ENCODE assay signal across 16 cellular contexts in the genomic region with DNA sequence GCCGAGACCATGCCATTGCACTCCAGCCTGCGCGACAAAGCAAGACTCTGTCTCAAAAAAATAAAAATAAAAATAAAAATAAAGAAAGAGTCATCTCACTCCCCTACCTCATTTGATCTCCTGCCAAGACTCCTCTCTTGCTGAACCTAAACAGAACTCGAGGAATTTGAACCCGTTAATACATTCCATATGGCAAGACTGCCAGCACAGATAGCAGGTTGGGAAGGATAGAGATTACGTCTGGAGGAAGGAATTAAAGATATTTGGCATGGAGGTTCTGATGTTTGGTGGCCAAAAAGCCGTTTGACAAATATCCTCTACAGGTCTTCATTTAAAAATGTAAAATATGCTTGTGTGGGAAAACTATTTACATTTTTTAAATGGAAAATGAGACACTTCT.
DNase-seq lines count a peak whose midpoint lies in the region; TF ChIP-seq lines count a peak whose summit lies in the region.
"Had no signal": no experiment of that assay in that cellular context is flagged by ENCODE, and none has a peak within 500 bp of the region (broad histone marks: within the 10 kb centered on the region; RNA-seq: fewer than 3 reads in every experiment).

No MANE protein-coding gene starts in this region.

- H3K27ac ChIP-seq in SJSA1 = peak overlapping the region; percentile 68
- H3K27ac ChIP-seq in coronary artery = no peak overlapping the region

- H3K9me3 ChIP-seq in SJSA1 (replicated peaks) = no peaks in the 10 kb centered on the region

- 53 to 55% methylated on average over 7 of the region's 7 CpGs for WGBS in lower leg skin, 2 donors

- no peaks in the 10 kb centered on the region for H3K36me3 ChIP-seq in SJSA1

- H3K4me3 ChIP-seq in SJSA1 = no peak overlapping the region
- H3K4me3 ChIP-seq in choroid plexus epithelial cell (ENCODE audit: low read depth, low read length) = no peak overlapping the region
- H3K4me3 ChIP-seq in coronary artery = no peak overlapping the region
- no peak overlapping the region for H3K4me3 ChIP-seq in lower leg skin (ENCODE audit: low read depth, poor library complexity, severe bottlenecking)

- H3K27me3 ChIP-seq in SJSA1 (replicated peaks) = no peaks in the 10 kb centered on the region

- intact Hi-C loops in lower leg skin (cut with DNase I; ENCODE audit: low total_unique reads) = no loop called here

- no peak for TF ChIP-seq POLR2A in lower leg skin (IDR thresholded peaks at IDR 0.05)

- H3K4me1 ChIP-seq in SJSA1 (replicated peaks) = peaks cover 26% of the 10 kb centered on the region

- no peak for TF ChIP-seq CTCF in choroid plexus epithelial cell (conservative IDR thresholded peaks at IDR 0.05; ENCODE audit: low read depth, low read length)
- no peak for TF ChIP-seq CTCF in coronary artery (IDR thresholded peaks at IDR 0.05)
- TF ChIP-seq CTCF in lower leg skin (IDR thresholded peaks at IDR 0.05) = no peak

- DNase-seq in EH (ENCODE audit: low read depth) (peak; percentile 83), SJSA1 (ENCODE audit: low read depth in 1 of 2, low spot score in 2 of 2) (peak; percentile 62 to 83), choroid plexus epithelial cell (ENCODE audit: low read depth) (peak; percentile 72), non-pigmented ciliary epithelial cell (ENCODE audit: low read depth) (peak; percentile 78), coronary artery (ENCODE audit: low spot score) (no peak), iPS-NIHi11 (ENCODE audit: low spot score) (no peak), lower leg skin (ENCODE audit: low spot score in 2 of 2) (no peak)
- DNase-seq: C1 segment of cervical spinal cord; CD8-positive, alpha-beta memory T cell; H9; Karpas-422; NCI-H1436; NCI-H1930; NCI-H446 treated with DMSO at 0.1 percent for 48 hours; OCI-M1; SHP77 had no signal

Comparison
In these comparisons a context has a peak if more than half of its experiments do, and no peak if none do; other contexts are left out.
1. DNase-seq: peak in EH (single experiment), SJSA1 (2 of 2), choroid plexus epithelial cell (single experiment) and non-pigmented ciliary epithelial cell (single experiment); none in coronary artery (single experiment), iPS-NIHi11 (single experiment) and lower leg skin (0 of 2).